ENCODE assay signal across 8 cellular contexts in genomic region chr3:124565013-124565412, GRCh38.
A peak's percentile ranks its signal among the peaks of the same experiment; 100 is the strongest.
DNase-seq lines count a peak whose midpoint lies in the region; ATAC-seq and TF ChIP-seq lines count a peak whose summit lies in the region.

No MANE protein-coding gene starts in this region.

- H3K36me3 ChIP-seq in KMS-11 (ENCODE audit: insufficient read depth): no peaks in the 10 kb centered on the region
- H3K36me3 ChIP-seq in ovary: no peaks in the 10 kb centered on the region

- TF ChIP-seq EP300 in ovary (IDR thresholded peaks at IDR 0.05): no peak

- ATAC-seq in HG03045 (IDR thresholded peaks at IDR 0.05; ENCODE audit: unreplicated experiment): no peak

- H3K4me2 ChIP-seq in KMS-11: no peak overlapping the region

- TF ChIP-seq POLR2A in ovary (IDR thresholded peaks at IDR 0.05): no peak

- no peak overlapping the region for H3K9ac ChIP-seq in KMS-11

- WGBS in ovary, 3 donors: 19 to 20% (median 20%) methylated on average over 5 of the region's 5 CpGs

- intact Hi-C loops in ovary (cut with DNase I): loop anchor here (5.0 to 10.0 kb wide), 4 partner anchors 120 to 340 kb away; no protein-coding TSS in a partner anchor

- 0 out of 2 replicates have a peak overlapping the region, but pooled peaks have one; percentile 16 for H2AFZ ChIP-seq in KMS-11 (ENCODE audit: low read depth)

- H3K9me3 ChIP-seq in ovary: no peaks in the 10 kb centered on the region

- TF ChIP-seq CTCF in KMS-11 (conservative IDR thresholded peaks at IDR 0.05; ENCODE audit: low read depth, low read length): peak; percentile 96
- peak; percentile 64 to 85 (median 75) for TF ChIP-seq CTCF in ovary (IDR thresholded peaks at IDR 0.05)

- DNase-seq in DMS53 (lab: John Stamatoyannopoulos, UW): peak; percentile 79
- peak; percentile 65 for DNase-seq in RPMI8226
- peak; percentile 43 for DNase-seq in activated naive CD4-positive, alpha-beta T cell treated with Interleukin-2 at 50 U/mL for 16 hours
- peak; percentile 38 for DNase-seq in germinal center (ENCODE audit: low spot score)
- DNase-seq in ovary: peak; percentile 57 to 78 (median 70)
- DNase-seq in GM19240 (ENCODE audit: insufficient read length, low spot score): no peak

- no peak overlapping the region for H3K4me3 ChIP-seq in KMS-11 (IDR thresholded peaks at IDR 0.05; ENCODE audit: insufficient read depth, low read depth, low read length)
- H3K4me3 ChIP-seq in ovary: no peak overlapping the region

- H3K27me3 ChIP-seq in KMS-11 (ENCODE audit: insufficient read depth, low read depth) (no peaks in the 10 kb centered on the region), ovary (no peaks in the 10 kb centered on the region)

- no peaks in the 10 kb centered on the region for H3K4me1 ChIP-seq in KMS-11 (ENCODE audit: low read depth, poor library complexity, severe bottlenecking)
- H3K4me1 ChIP-seq in ovary (ENCODE audit: insufficient read depth): peaks cover 1% of the 10 kb centered on the region

- no peaks in the 10 kb centered on the region for H3K79me2 ChIP-seq in KMS-11 (ENCODE audit: insufficient read depth, low read depth)

- no peaks in the 10 kb centered on the region for H4K20me1 ChIP-seq in KMS-11 (ENCODE audit: insufficient read depth)

- H3K27ac ChIP-seq in KMS-11: no peak overlapping the region
- H3K27ac ChIP-seq in ovary: no peak overlapping the region
